8 cellular contexts compared by ENCODE assay signal in the genomic region with DNA sequence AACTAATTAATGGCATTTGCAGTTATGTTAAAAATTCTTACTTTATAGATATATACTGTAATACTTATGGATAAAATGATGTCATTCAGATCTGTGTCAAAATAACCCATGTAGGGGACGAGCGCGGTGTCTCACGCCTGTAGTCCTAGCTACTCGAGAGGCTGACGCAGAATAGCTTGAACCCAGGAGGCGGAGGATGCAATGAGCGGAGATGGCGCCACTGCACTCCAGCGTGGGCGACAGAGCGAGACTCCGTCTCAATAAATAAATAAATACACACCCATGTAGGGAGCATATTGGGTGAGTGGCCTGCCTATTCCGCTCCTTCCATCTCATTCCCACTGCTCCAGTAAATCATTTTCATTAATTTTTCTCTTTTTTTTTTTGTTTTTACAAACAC. TPM values are rescaled to one million over a fixed set of nuclear protein-coding genes. Genes with fewer than 3 reads are reported as not detected.
A peak's percentile ranks its signal among the peaks of the same experiment; 100 is the strongest.
DNase-seq lines count a peak whose midpoint lies in the region; ATAC-seq, FAIRE-seq and TF ChIP-seq lines count a peak whose summit lies in the region.

No MANE protein-coding gene starts in this region.

- 0 out of 2 replicates have a peak, but pooled peaks have one; percentile 13 for TF ChIP-seq CTCF in 22Rv1 (IDR thresholded peaks at IDR 0.05)
- TF ChIP-seq CTCF in GM12878 (IDR thresholded peaks at IDR 0.05 in 2 of 3, conservative IDR thresholded peaks at IDR 0.05 in 1 of 3; ENCODE audit: control insufficient read depth in 2 of 3, extremely low read depth in 1 of 3, insufficient read depth in 1 of 3, low read depth in 3 of 3, low read length in 3 of 3), result no peak
- no peak for TF ChIP-seq CTCF in HepG2 (CRISPR knock-in tag; IDR thresholded peaks at IDR 0.05)
- TF ChIP-seq CTCF in tibial artery (IDR thresholded peaks at IDR 0.05), result no peak

- peaks cover 28% of the 10 kb centered on the region for H3K36me3 ChIP-seq in Karpas-422 (ENCODE audit: insufficient read depth, low read length)
- H3K36me3 ChIP-seq in GM12878 (ENCODE audit: control insufficient read depth in 2 of 2, insufficient read depth in 2 of 2, low read length in 1 of 2), result peaks cover 13 to 14% of the 10 kb centered on the region in 2 experiments
- H3K36me3 ChIP-seq in HepG2 (replicated peaks in 1 of 2; ENCODE audit: control insufficient read depth in 1 of 2, insufficient read depth in 2 of 2, low read length in 2 of 2), result peaks cover 9 to 28% of the 10 kb centered on the region in 2 experiments
- peaks cover 32 to 34% (median 33%) of the 10 kb centered on the region in 3 donors for H3K36me3 ChIP-seq in tibial artery

- H3K79me2 ChIP-seq in Karpas-422 (ENCODE audit: low read length) (peaks cover 85% of the 10 kb centered on the region), GM12878 (ENCODE audit: control insufficient read depth, insufficient read depth, low read length) (peaks cover 76% of the 10 kb centered on the region), HepG2 (ENCODE audit: insufficient read depth, low read length) (peaks cover 84% of the 10 kb centered on the region)

- peak; percentile 30 for ATAC-seq in GM12878
- ATAC-seq in HepG2, result peak; percentile 54
- ATAC-seq in GM21786 (IDR thresholded peaks at IDR 0.05; ENCODE audit: unreplicated experiment), result no peak
- no peak for ATAC-seq in HG02840 (IDR thresholded peaks at IDR 0.05; ENCODE audit: low FRiP score, unreplicated experiment)

- 61% methylated on average over 14 of the region's 14 CpGs for WGBS in GM12878 (ENCODE audit: insufficient coverage, insufficient replicate concordance, low lambda C conversion rate, missing lambda C conversion rate)
- WGBS in HepG2 (ENCODE audit: low lambda C conversion rate), result 26% methylated on average over 14 of the region's 14 CpGs

- DNase-seq in Karpas-422 (no peak), GM12878 (ENCODE audit: low read depth, low spot score) (no peak), HepG2 (ENCODE audit: low spot score) (no peak), tibial artery (no peak), NCI-H187 (lab: John Stamatoyannopoulos, UW) (no peak)

- H3K27me3 ChIP-seq in Karpas-422 (ENCODE audit: low read length), result no peaks in the 10 kb centered on the region
- no peaks in the 10 kb centered on the region for H3K27me3 ChIP-seq in GM12878 (replicated peaks in 1 of 2; ENCODE audit: control insufficient read depth in 2 of 2, insufficient read depth in 2 of 2, low read length in 1 of 2)
- no peaks in the 10 kb centered on the region; a peak in 1 of 5 replicates for H3K27me3 ChIP-seq in HepG2 (ENCODE audit: control insufficient read depth in 1 of 2, insufficient read depth in 2 of 2, low read length in 2 of 2)
- H3K27me3 ChIP-seq in tibial artery, result no peaks in the 10 kb centered on the region

- POLR2A ChIA-PET in GM12878 (lab: Charles Lee), result no interaction called here
- POLR2A ChIA-PET in HepG2 (lab: Yijun Ruan, JAX), result interaction anchor here (3.0 kb wide), 1 partner anchor 15 kb away, joined by 10 read pairs; no protein-coding TSS in a partner anchor

- H4K20me1 ChIP-seq in Karpas-422 (ENCODE audit: insufficient read depth, low read depth, low read length) (peaks cover 39% of the 10 kb centered on the region), GM12878 (ENCODE audit: control insufficient read depth, insufficient read depth) (no peaks in the 10 kb centered on the region; the same call in 1 of the 2 replicates), HepG2 (ENCODE audit: insufficient read depth, low read length) (peaks cover 6% of the 10 kb centered on the region; the same call in 1 of the 2 replicates)

- no peak for TF ChIP-seq EP300 in GM12878 (IDR thresholded peaks at IDR 0.05; ENCODE audit: borderline replicate concordance in 1 of 2, control insufficient read depth in 1 of 2, low read depth in 2 of 2, low read length in 2 of 2)
- TF ChIP-seq EP300 in HepG2 (IDR thresholded peaks at IDR 0.05; ENCODE audit: low read depth in 2 of 2, low read length in 2 of 2), result no peak
- TF ChIP-seq EP300 in HepG2 (CRISPR knock-in tag; IDR thresholded peaks at IDR 0.05; ENCODE audit: borderline replicate concordance), result no peak

- in situ Hi-C loops in GM12878 (cut with MboI), result no loop called here
- in situ Hi-C loops in HepG2 (cut with HindIII; ENCODE audit: extremely low pct_ligation_motif_present, low pct_unique_long_range_greater_than_20kb), result no loop called here

- CTCF ChIA-PET in GM12878 (lab: Yijun Ruan, JAX) (no interaction called here), HepG2 (lab: Yijun Ruan, JAX; ENCODE audit: low intra/inter-chr PET ratio, low total read pairs) (no interaction called here)

- RAD21 ChIA-PET in GM12878 (lab: Charles Lee; ENCODE audit: unreplicated experiment), result no interaction called here

- H3K4me2 ChIP-seq in Karpas-422 (ENCODE audit: low read depth, low read length, poor library complexity, severe bottlenecking) (peak overlapping the region; percentile 71), GM12878 (ENCODE audit: control insufficient read depth, insufficient read depth) (no peak overlapping the region; the same call in 1 of the 2 replicates), HepG2 (ENCODE audit: low read depth, low read length) (peak overlapping the region; percentile 79)

- TF ChIP-seq RAD21 in GM12878 (IDR thresholded peaks at IDR 0.05; ENCODE audit: insufficient read depth, low read depth, low read length), result no peak
- no peak for TF ChIP-seq RAD21 in HepG2 (CRISPR knock-in tag; IDR thresholded peaks at IDR 0.05)

- no peaks in the 10 kb centered on the region for H3K9me2 ChIP-seq in Karpas-422 (replicated peaks; ENCODE audit: insufficient read depth, low read length)

- intact Hi-C loops in GM12878 (cut with micrococcal nuclease; ENCODE audit: unreplicated experiment), result no loop called here
- intact Hi-C loops in HepG2 (cut with micrococcal nuclease; ENCODE audit: unreplicated experiment), result no loop called here
- intact Hi-C loops in tibial artery (cut with DNase I; ENCODE audit: low total_unique reads), result no loop called here

- SMC1A ChIA-PET in GM12878 (lab: Charles Lee; ENCODE audit: uncharacterized antibody, unreplicated experiment), result interaction anchor here (1.4 kb wide), 1 partner anchor 15 kb away, joined by 3 read pairs; no protein-coding TSS in a partner anchor

- H3K9me3 ChIP-seq in Karpas-422 (ENCODE audit: low read length), result no peaks in the 10 kb centered on the region
- no peaks in the 10 kb centered on the region for H3K9me3 ChIP-seq in GM12878 (replicated peaks; ENCODE audit: control insufficient read depth, insufficient read depth, low read length)
- H3K9me3 ChIP-seq in HepG2 (ENCODE audit: low read length), result no peaks in the 10 kb centered on the region
- no peaks in the 10 kb centered on the region for H3K9me3 ChIP-seq in tibial artery

- H2AFZ ChIP-seq in Karpas-422 (ENCODE audit: low read length) (no peak overlapping the region), GM12878 (ENCODE audit: control insufficient read depth, low read depth, low read length) (no peak overlapping the region; the same call in 1 of the 2 replicates), HepG2 (ENCODE audit: low read length) (no peak overlapping the region)

- H3K4me3 ChIP-seq in Karpas-422 (ENCODE audit: low read length) (peak overlapping the region; percentile 74), GM12878 (peak overlapping the region; percentile 61; the same call in 1 of the 2 replicates), HepG2 (replicated peaks in 1 of 3; ENCODE audit: insufficient read depth in 1 of 3, low read depth in 2 of 3, low read length in 3 of 3) (peak overlapping the region; percentile 87 to 99 (median 94)), tibial artery (peak overlapping the region; percentile 55 to 58)

- H3K9ac ChIP-seq in Karpas-422 (ENCODE audit: low read length) (peak overlapping the region; percentile 71), GM12878 (ENCODE audit: control insufficient read depth, insufficient read depth, low read length) (peak overlapping the region; percentile 74), HepG2 (ENCODE audit: insufficient read depth, low read depth, low read length) (peak overlapping the region; percentile 93)

- BruUV-seq in GM12878 (replicated peaks; lab: Mats Ljungman, UMichigan) (no TSS peak), HepG2 (replicated peaks; lab: Mats Ljungman, UMichigan) (TSS peak; percentile 64)

- H3K27ac ChIP-seq in 22Rv1, result peak overlapping the region; percentile 77
- no peak overlapping the region for H3K27ac ChIP-seq in Karpas-422 (ENCODE audit: low read length)
- H3K27ac ChIP-seq in GM12878 (ENCODE audit: control insufficient read depth, insufficient read depth), result no peak overlapping the region; the same call in 1 of the 2 replicates
- peak overlapping the region; percentile 59 for H3K27ac ChIP-seq in HepG2 (ENCODE audit: extremely low read length, insufficient read depth, low read length)
- peak overlapping the region; percentile 76 to 78 for H3K27ac ChIP-seq in tibial artery

- FAIRE-seq in GM12878 (lab: Jason Lieb, UNC) (no peak), HepG2 (lab: Jason Lieb, UNC) (no peak)

- TF ChIP-seq POLR2A in GM12878 (IDR thresholded peaks at IDR 0.05; ENCODE audit: low read depth, low read length) (no peak), HepG2 (IDR thresholded peaks at IDR 0.05; ENCODE audit: insufficient read depth in 1 of 2, low read depth in 2 of 2, low read length in 2 of 2) (no peak)

- H3K4me1 ChIP-seq in Karpas-422 (ENCODE audit: low read length) (peaks cover 19% of the 10 kb centered on the region), GM12878 (ENCODE audit: control insufficient read depth, insufficient read depth, low read length) (no peaks in the 10 kb centered on the region), HepG2 (ENCODE audit: insufficient read depth, low read length) (peaks cover 46% of the 10 kb centered on the region), tibial artery (peaks cover 0 to 5% (median 2%) of the 10 kb centered on the region in 4 donors)

RNA-seq across cellular contexts. Expression of a gene that starts 7.1 kb away (rescaled TPM):
- total RNA-seq in Karpas-422 (2014; rRNA removed; shearing (Covaris generic); ENCODE audit: low replicate concordance), result 148 and 185 TPM in 2 replicates
- total RNA-seq in GM12878 (2013; cell fraction: nucleolus; rRNA removed), result 43.0 and 51.7 TPM in 2 replicates
- total RNA-seq in GM12878 (2014; rRNA removed) (196 and 204 TPM in 2 replicates), GM12878 (2014; rRNA removed; fragmentation: Illumina TruSeq; extraction: Trizol) (153 and 157 TPM in 2 replicates), GM12878 (2021) (232 and 236 TPM in 2 replicates), HepG2 (2016; rRNA removed; fragmentation: Illumina TruSeq; extraction: Trizol) (203 and 276 TPM in 2 replicates)
- 192 TPM for polyA plus RNA-seq in GM12878 (2011; ENCODE audit: low read depth)
- polyA plus RNA-seq in GM12878 (2011; rRNA removed) (158 and 265 TPM in 2 replicates), GM12878 (2014; fragmentation: Illumina TruSeq; extraction: Trizol) (123 and 211 TPM in 2 replicates), GM12878 (2014; fragmentation: Nextera tagmentation; extraction: Ambion mirVana) (100 to 1,000 TPM; 611 to 870 TPM), GM12878 (2014; rRNA removed) (246 and 249 TPM in 2 replicates), GM12878 (2016; fragmentation: Nextera tagmentation; extraction: Ambion mirVana) (100 to 1,000 TPM; 457 to 472 TPM), HepG2 (2011; rRNA removed) (287 and 294 TPM in 2 replicates)
- 270 and 433 TPM in 2 replicates for polyA plus RNA-seq in GM12878 (2011; cell fraction: cytosol; rRNA removed)
- 170 and 206 TPM in 2 replicates for polyA plus RNA-seq in GM12878 (2011; cell fraction: nucleus; rRNA removed)
- polyA plus RNA-seq in GM12878 (2012), result 142 and 149 TPM in 2 replicates
- polyA minus RNA-seq in GM12878 (2011; rRNA and poly(A)+ RNA removed), result 105 and 142 TPM in 2 replicates
- 37.7 and 51.7 TPM in 2 replicates for polyA minus RNA-seq in GM12878 (2011; cell fraction: cytosol; rRNA and poly(A)+ RNA removed)
- polyA minus RNA-seq in GM12878 (2011; cell fraction: nucleus; rRNA and poly(A)+ RNA removed), result 27.7 and 41.9 TPM in 2 replicates
- total RNA-seq in HepG2 (2016; cell fraction: cytosol; rRNA removed; fragmentation: Illumina TruSeq; extraction: Trizol; ENCODE audit: low read depth), result 81.0 and 91.5 TPM in 2 replicates
- total RNA-seq in HepG2 (2016; cell fraction: insoluble cytoplasmic fraction; rRNA removed; fragmentation: Illumina TruSeq; extraction: Trizol), result 199 and 275 TPM in 2 replicates
- total RNA-seq in HepG2 (2016; cell fraction: membrane; rRNA removed; fragmentation: Illumina TruSeq; extraction: Trizol), result 122 and 129 TPM in 2 replicates
- total RNA-seq in HepG2 (2016; cell fraction: nucleus; rRNA removed; fragmentation: Illumina TruSeq; extraction: Trizol), result 62.6 and 67.0 TPM in 2 replicates
- 300 and 301 TPM in 2 replicates for polyA plus RNA-seq in HepG2 (2011; cell fraction: cytosol; rRNA removed)
- polyA plus RNA-seq in HepG2 (2011; cell fraction: nucleus; rRNA removed), result 84.3 and 96.7 TPM in 2 replicates
- polyA plus RNA-seq in HepG2 (2012), result 185 and 224 TPM in 2 replicates
- 108 and 124 TPM in 2 replicates for polyA plus RNA-seq in HepG2 (2016; cell fraction: cytosol; fragmentation: Illumina TruSeq; extraction: Trizol; ENCODE audit: low read depth)
- 406 and 429 TPM in 2 replicates for polyA plus RNA-seq in HepG2 (2016; cell fraction: insoluble cytoplasmic fraction; fragmentation: Illumina TruSeq; extraction: Trizol; ENCODE audit: low read depth)
- polyA plus RNA-seq in HepG2 (2016; cell fraction: membrane; fragmentation: Illumina TruSeq; extraction: Trizol; ENCODE audit: low read depth), result 153 and 154 TPM in 2 replicates
- 168 and 172 TPM in 2 replicates for polyA plus RNA-seq in HepG2 (2016; cell fraction: nucleus; fragmentation: Illumina TruSeq; extraction: Trizol; ENCODE audit: insufficient read depth, low read depth)
- polyA minus RNA-seq in HepG2 (2011; rRNA and poly(A)+ RNA removed; ENCODE audit: low replicate concordance), result 181 and 279 TPM in 2 replicates
- 72.6 and 78.5 TPM in 2 replicates for polyA minus RNA-seq in HepG2 (2011; cell fraction: cytosol; rRNA and poly(A)+ RNA removed)
- 35.0 and 35.4 TPM in 2 replicates for polyA minus RNA-seq in HepG2 (2011; cell fraction: nucleus; rRNA and poly(A)+ RNA removed)

RNA-seq across cellular contexts. Expression of a gene that starts 17.7 kb away (rescaled TPM):
- 4.9 and 8.2 TPM in 2 replicates for total RNA-seq in Karpas-422 (2014; rRNA removed; shearing (Covaris generic); ENCODE audit: low replicate concordance)
- 33.1 and 40.8 TPM in 2 replicates for total RNA-seq in GM12878 (2013; cell fraction: nucleolus; rRNA removed)
- total RNA-seq in GM12878 (2014; rRNA removed) (33.4 and 42.2 TPM in 2 replicates), GM12878 (2014; rRNA removed; fragmentation: Illumina TruSeq; extraction: Trizol) (28.1 and 30.3 TPM in 2 replicates), GM12878 (2021) (31.0 and 33.1 TPM in 2 replicates), HepG2 (2016; rRNA removed; fragmentation: Illumina TruSeq; extraction: Trizol) (0.53 and 0.75 TPM in 2 replicates)
- polyA plus RNA-seq in GM12878 (2011; ENCODE audit: low read depth), result 49.4 TPM
- polyA plus RNA-seq in GM12878 (2011; rRNA removed) (30.6 and 33.9 TPM in 2 replicates), GM12878 (2014; fragmentation: Illumina TruSeq; extraction: Trizol) (19.2 and 27.9 TPM in 2 replicates), GM12878 (2014; fragmentation: Nextera tagmentation; extraction: Ambion mirVana) (10 to 100 TPM; 32.3 to 37.7 TPM), GM12878 (2014; rRNA removed) (44.8 and 47.3 TPM in 2 replicates), GM12878 (2016; fragmentation: Nextera tagmentation; extraction: Ambion mirVana) (10 to 100 TPM; 48.8 to 48.9 TPM), HepG2 (2011; rRNA removed) (1.9 and 2.7 TPM in 2 replicates)
- polyA plus RNA-seq in GM12878 (2011; cell fraction: cytosol; rRNA removed), result 47.3 and 55.1 TPM in 2 replicates
- 44.9 and 61.2 TPM in 2 replicates for polyA plus RNA-seq in GM12878 (2011; cell fraction: nucleus; rRNA removed)
- polyA plus RNA-seq in GM12878 (2012), result 45.8 and 48.1 TPM in 2 replicates
- 25.2 and 39.6 TPM in 2 replicates for polyA minus RNA-seq in GM12878 (2011; rRNA and poly(A)+ RNA removed)
- polyA minus RNA-seq in GM12878 (2011; cell fraction: cytosol; rRNA and poly(A)+ RNA removed), result 7.6 and 14.7 TPM in 2 replicates
- 21.6 and 23.9 TPM in 2 replicates for polyA minus RNA-seq in GM12878 (2011; cell fraction: nucleus; rRNA and poly(A)+ RNA removed)
- total RNA-seq in HepG2 (2016; cell fraction: cytosol; rRNA removed; fragmentation: Illumina TruSeq; extraction: Trizol; ENCODE audit: low read depth), result 0.44 and 0.61 TPM in 2 replicates
- 0.89 and 1.8 TPM in 2 replicates for total RNA-seq in HepG2 (2016; cell fraction: insoluble cytoplasmic fraction; rRNA removed; fragmentation: Illumina TruSeq; extraction: Trizol)
- 0.37 and 1.00 TPM in 2 replicates for total RNA-seq in HepG2 (2016; cell fraction: membrane; rRNA removed; fragmentation: Illumina TruSeq; extraction: Trizol)
- total RNA-seq in HepG2 (2016; cell fraction: nucleus; rRNA removed; fragmentation: Illumina TruSeq; extraction: Trizol), result 1.1 and 1.6 TPM in 2 replicates
- 2.4 and 3.3 TPM in 2 replicates for polyA plus RNA-seq in HepG2 (2011; cell fraction: cytosol; rRNA removed)
- 2.4 and 4.4 TPM in 2 replicates for polyA plus RNA-seq in HepG2 (2011; cell fraction: nucleus; rRNA removed)
- 0.65 and 2.0 TPM in 2 replicates for polyA plus RNA-seq in HepG2 (2012)
- 0.29 and 0.57 TPM in 2 replicates for polyA plus RNA-seq in HepG2 (2016; cell fraction: cytosol; fragmentation: Illumina TruSeq; extraction: Trizol; ENCODE audit: low read depth)
- 0.39 and 0.81 TPM in 2 replicates for polyA plus RNA-seq in HepG2 (2016; cell fraction: insoluble cytoplasmic fraction; fragmentation: Illumina TruSeq; extraction: Trizol; ENCODE audit: low read depth)
- polyA plus RNA-seq in HepG2 (2016; cell fraction: membrane; fragmentation: Illumina TruSeq; extraction: Trizol; ENCODE audit: low read depth), result 0.72 and 0.74 TPM in 2 replicates
- polyA plus RNA-seq in HepG2 (2016; cell fraction: nucleus; fragmentation: Illumina TruSeq; extraction: Trizol; ENCODE audit: insufficient read depth, low read depth), result 1.9 TPM in 1 of 2 replicates, not detected in the other
- polyA minus RNA-seq in HepG2 (2011; rRNA and poly(A)+ RNA removed; ENCODE audit: low replicate concordance), result 0.21 and 1.5 TPM in 2 replicates
- not detected in 2 replicates for polyA minus RNA-seq in HepG2 (2011; cell fraction: cytosol; rRNA and poly(A)+ RNA removed)
- polyA minus RNA-seq in HepG2 (2011; cell fraction: nucleus; rRNA and poly(A)+ RNA removed), result 1.3 and 2.4 TPM in 2 replicates

Comparison
In these comparisons a context has a peak if more than half of its experiments do, and no peak if none do; other contexts are left out.
1. H3K27ac ChIP-seq: peak in 22Rv1 (single experiment), HepG2 (single experiment) and tibial artery (2 of 2); none in Karpas-422 (single experiment) and GM12878 (single experiment).
2. ATAC-seq: peak in GM12878 (single experiment) and HepG2 (single experiment); none in GM21786 (single experiment) and HG02840 (single experiment).
3. Peak in every context shown above with its lines, with median percentiles within 50 percentile points of each other: H3K4me3 ChIP-seq and H3K9ac ChIP-seq.